1 cellular context compared by ENCODE assay signal in genomic region chr2:240257940-240258580, GRCh38.
TF ChIP-seq lines count a peak whose summit lies in the region.

No MANE protein-coding gene starts in this region.

TF ChIP-seq in K562, 482 proteins besides CTCF, POLR2A, EP300 and RAD21:
- no peak for TF ChIP-seq CBFA2T3 (IDR thresholded peaks at IDR 0.05)
- TF ChIP-seq E2F6 (IDR thresholded peaks at IDR 0.05; ENCODE audit: borderline replicate concordance in 1 of 2, extremely low read depth in 1 of 2, insufficient read depth in 1 of 2, insufficient read length in 1 of 2, low read depth in 1 of 2, low read length in 1 of 2, poor library complexity in 1 of 2, severe bottlenecking in 1 of 2), result peak in 1 of 2 experiments; percentile 38
- no peak for TF ChIP-seq ZZZ3 (IDR thresholded peaks at IDR 0.05)
